ENCODE assay signal across 1 cellular context in the genomic region with DNA sequence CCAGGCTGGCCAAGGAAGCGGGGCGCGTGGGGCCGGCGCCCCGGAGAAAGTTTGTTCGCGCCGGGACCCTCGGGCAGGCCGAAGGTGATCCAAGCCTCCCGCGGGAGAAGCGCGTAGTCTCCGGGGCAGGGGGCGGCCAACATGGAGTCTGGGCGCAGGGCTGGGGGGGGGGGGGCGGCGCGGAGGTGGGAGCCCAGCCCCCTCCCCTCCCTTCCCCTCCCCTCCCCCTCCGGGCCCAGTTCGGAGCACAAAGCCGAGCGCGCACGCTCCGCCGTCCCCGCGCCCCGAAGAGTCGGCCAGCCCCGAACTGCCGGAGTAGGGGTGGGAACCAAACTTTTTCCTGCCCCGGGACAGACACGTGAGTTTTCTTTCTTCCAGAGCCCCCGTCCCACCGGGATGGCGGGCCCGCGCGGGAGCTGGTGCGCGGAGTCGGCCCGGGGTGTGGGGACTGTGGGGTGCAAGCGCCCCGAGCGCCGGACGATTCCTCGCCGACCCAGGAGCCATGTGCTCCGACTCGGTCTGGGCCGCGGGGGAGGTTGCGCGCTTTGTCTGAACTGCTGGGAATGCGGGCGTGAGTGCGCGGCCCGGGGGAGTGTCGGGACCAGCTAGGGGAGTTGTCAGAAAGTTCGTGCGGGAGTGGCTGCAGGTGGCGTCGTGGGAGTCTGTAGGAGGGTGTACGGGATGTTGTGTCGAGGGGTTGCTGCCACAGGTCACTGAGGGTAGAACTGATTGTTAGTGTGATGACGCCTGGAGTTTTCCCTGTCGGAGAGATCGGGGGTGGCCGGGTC.
A peak's percentile ranks its signal among the peaks of the same experiment; 100 is the strongest.
TF ChIP-seq lines count a peak whose summit lies in the region.

No MANE protein-coding gene starts in this region.

TF ChIP-seq in HepG2, 621 proteins besides CTCF, POLR2A, EP300 and RAD21 (continued from another document and continues in another):
- TF ChIP-seq, protein P1, sequence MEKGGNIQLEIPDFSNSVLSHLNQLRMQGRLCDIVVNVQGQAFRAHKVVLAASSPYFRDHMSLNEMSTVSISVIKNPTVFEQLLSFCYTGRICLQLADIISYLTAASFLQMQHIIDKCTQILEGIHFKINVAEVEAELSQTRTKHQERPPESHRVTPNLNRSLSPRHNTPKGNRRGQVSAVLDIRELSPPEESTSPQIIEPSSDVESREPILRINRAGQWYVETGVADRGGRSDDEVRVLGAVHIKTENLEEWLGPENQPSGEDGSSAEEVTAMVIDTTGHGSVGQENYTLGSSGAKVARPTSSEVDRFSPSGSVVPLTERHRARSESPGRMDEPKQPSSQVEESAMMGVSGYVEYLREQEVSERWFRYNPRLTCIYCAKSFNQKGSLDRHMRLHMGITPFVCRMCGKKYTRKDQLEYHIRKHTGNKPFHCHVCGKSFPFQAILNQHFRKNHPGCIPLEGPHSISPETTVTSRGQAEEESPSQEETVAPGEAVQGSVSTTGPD (CRISPR knock-in tag; IDR thresholded peaks at IDR 0.05): no peak
- TF ChIP-seq ZNF251 (CRISPR knock-in tag; IDR thresholded peaks at IDR 0.05): no peak
- TF ChIP-seq, protein P2, sequence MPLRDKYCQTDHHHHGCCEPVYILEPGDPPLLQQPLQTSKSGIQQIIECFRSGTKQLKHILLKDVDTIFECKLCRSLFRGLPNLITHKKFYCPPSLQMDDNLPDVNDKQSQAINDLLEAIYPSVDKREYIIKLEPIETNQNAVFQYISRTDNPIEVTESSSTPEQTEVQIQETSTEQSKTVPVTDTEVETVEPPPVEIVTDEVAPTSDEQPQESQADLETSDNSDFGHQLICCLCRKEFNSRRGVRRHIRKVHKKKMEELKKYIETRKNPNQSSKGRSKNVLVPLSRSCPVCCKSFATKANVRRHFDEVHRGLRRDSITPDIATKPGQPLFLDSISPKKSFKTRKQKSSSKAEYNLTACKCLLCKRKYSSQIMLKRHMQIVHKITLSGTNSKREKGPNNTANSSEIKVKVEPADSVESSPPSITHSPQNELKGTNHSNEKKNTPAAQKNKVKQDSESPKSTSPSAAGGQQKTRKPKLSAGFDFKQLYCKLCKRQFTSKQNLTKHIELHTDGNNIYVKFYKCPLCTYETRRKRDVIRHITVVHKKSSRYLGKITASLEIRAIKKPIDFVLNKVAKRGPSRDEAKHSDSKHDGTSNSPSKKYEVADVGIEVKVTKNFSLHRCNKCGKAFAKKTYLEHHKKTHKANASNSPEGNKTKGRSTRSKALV (CRISPR knock-in tag; IDR thresholded peaks at IDR 0.05): peak; percentile 63; the same call in 1 of the 2 replicates
- no peak for TF ChIP-seq NR2F1 (CRISPR knock-in tag; IDR thresholded peaks at IDR 0.05)
- TF ChIP-seq, protein P3, sequence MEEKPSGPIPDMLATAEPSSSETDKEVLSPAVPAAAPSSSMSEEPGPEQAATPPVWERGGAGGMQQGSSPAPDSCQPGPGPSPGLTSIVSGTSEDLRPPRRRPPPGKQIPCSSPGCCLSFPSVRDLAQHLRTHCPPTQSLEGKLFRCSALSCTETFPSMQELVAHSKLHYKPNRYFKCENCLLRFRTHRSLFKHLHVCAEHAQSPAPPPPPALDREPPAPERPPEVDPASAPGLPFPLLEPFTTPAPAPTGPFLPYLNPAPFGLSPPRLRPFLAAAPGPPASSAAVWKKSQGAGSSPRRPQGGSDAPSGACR (CRISPR knock-in tag; IDR thresholded peaks at IDR 0.05): no peak; the same call in 1 of the 2 replicates
- TF ChIP-seq RBAK (CRISPR knock-in tag; IDR thresholded peaks at IDR 0.05): no peak
- no peak for TF ChIP-seq ZNF326 (CRISPR knock-in tag; IDR thresholded peaks at IDR 0.05; ENCODE audit: borderline replicate concordance)
- TF ChIP-seq MED13 (CRISPR knock-in tag; IDR thresholded peaks at IDR 0.05): 0 out of 2 replicates have a peak, but pooled peaks have one; percentile 3
- peak; percentile 86; the same call in 1 of the 2 replicates for TF ChIP-seq GPN1 (CRISPR knock-in tag; IDR thresholded peaks at IDR 0.05; ENCODE audit: borderline replicate concordance)
- no peak for TF ChIP-seq MLLT10 (CRISPR knock-in tag; IDR thresholded peaks at IDR 0.05)
- TF ChIP-seq ZNF670 (CRISPR knock-in tag; IDR thresholded peaks at IDR 0.05; ENCODE audit: borderline replicate concordance): no peak
- TF ChIP-seq, protein P4, sequence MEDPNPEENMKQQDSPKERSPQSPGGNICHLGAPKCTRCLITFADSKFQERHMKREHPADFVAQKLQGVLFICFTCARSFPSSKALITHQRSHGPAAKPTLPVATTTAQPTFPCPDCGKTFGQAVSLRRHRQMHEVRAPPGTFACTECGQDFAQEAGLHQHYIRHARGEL (CRISPR knock-in tag; IDR thresholded peaks at IDR 0.05): 0 out of 2 replicates have a peak, but pooled peaks have one; percentile 83
- no peak for TF ChIP-seq ZNF557 (CRISPR knock-in tag; IDR thresholded peaks at IDR 0.05)
- TF ChIP-seq ZNF746 (CRISPR knock-in tag; IDR thresholded peaks at IDR 0.05): no peak; the same call in 1 of the 2 replicates
- TF ChIP-seq DNMT1 (CRISPR knock-in tag; IDR thresholded peaks at IDR 0.05): peak; percentile 16; the same call in 1 of the 2 replicates
- TF ChIP-seq, protein P5, sequence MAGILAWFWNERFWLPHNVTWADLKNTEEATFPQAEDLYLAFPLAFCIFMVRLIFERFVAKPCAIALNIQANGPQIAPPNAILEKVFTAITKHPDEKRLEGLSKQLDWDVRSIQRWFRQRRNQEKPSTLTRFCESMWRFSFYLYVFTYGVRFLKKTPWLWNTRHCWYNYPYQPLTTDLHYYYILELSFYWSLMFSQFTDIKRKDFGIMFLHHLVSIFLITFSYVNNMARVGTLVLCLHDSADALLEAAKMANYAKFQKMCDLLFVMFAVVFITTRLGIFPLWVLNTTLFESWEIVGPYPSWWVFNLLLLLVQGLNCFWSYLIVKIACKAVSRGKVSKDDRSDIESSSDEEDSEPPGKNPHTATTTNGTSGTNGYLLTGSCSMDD (CRISPR knock-in tag; IDR thresholded peaks at IDR 0.05): peak; percentile 3; the same call in 1 of the 2 replicates
- TF ChIP-seq, protein P6, sequence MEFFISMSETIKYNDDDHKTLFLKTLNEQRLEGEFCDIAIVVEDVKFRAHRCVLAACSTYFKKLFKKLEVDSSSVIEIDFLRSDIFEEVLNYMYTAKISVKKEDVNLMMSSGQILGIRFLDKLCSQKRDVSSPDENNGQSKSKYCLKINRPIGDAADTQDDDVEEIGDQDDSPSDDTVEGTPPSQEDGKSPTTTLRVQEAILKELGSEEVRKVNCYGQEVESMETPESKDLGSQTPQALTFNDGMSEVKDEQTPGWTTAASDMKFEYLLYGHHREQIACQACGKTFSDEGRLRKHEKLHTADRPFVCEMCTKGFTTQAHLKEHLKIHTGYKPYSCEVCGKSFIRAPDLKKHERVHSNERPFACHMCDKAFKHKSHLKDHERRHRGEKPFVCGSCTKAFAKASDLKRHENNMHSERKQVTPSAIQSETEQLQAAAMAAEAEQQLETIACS (CRISPR knock-in tag; IDR thresholded peaks at IDR 0.05): peak; percentile 64
- no peak for TF ChIP-seq GTF3A (CRISPR knock-in tag; conservative IDR thresholded peaks at IDR 0.05)
- TF ChIP-seq, protein P7, sequence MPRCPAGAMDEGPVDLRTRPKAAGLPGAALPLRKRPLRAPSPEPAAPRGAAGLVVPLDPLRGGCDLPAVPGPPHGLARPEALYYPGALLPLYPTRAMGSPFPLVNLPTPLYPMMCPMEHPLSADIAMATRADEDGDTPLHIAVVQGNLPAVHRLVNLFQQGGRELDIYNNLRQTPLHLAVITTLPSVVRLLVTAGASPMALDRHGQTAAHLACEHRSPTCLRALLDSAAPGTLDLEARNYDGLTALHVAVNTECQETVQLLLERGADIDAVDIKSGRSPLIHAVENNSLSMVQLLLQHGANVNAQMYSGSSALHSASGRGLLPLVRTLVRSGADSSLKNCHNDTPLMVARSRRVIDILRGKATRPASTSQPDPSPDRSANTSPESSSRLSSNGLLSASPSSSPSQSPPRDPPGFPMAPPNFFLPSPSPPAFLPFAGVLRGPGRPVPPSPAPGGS (CRISPR knock-in tag; IDR thresholded peaks at IDR 0.05): peak; percentile 83
- no peak; the same call in 1 of the 2 replicates for TF ChIP-seq ISL2 (CRISPR knock-in tag; IDR thresholded peaks at IDR 0.05)
- TF ChIP-seq, protein P8, sequence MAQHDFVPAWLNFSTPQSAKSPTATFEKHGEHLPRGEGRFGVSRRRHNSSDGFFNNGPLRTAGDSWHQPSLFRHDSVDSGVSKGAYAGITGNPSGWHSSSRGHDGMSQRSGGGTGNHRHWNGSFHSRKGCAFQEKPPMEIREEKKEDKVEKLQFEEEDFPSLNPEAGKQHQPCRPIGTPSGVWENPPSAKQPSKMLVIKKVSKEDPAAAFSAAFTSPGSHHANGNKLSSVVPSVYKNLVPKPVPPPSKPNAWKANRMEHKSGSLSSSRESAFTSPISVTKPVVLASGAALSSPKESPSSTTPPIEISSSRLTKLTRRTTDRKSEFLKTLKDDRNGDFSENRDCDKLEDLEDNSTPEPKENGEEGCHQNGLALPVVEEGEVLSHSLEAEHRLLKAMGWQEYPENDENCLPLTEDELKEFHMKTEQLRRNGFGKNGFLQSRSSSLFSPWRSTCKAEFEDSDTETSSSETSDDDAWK (CRISPR knock-in tag; IDR thresholded peaks at IDR 0.05): no peak
- peak; percentile 10; the same call in 1 of the 2 replicates for TF ChIP-seq FOXM1 (CRISPR knock-in tag; IDR thresholded peaks at IDR 0.05)
- TF ChIP-seq HOXA9 (CRISPR knock-in tag; IDR thresholded peaks at IDR 0.05; ENCODE audit: borderline replicate concordance): peak; percentile 92
- TF ChIP-seq ZNF205 (CRISPR knock-in tag; IDR thresholded peaks at IDR 0.05): peak; percentile 40; the same call in 1 of the 2 replicates
- no peak; the same call in 1 of the 2 replicates for TF ChIP-seq ZNF7 (CRISPR knock-in tag; IDR thresholded peaks at IDR 0.05)
- TF ChIP-seq, protein P9, sequence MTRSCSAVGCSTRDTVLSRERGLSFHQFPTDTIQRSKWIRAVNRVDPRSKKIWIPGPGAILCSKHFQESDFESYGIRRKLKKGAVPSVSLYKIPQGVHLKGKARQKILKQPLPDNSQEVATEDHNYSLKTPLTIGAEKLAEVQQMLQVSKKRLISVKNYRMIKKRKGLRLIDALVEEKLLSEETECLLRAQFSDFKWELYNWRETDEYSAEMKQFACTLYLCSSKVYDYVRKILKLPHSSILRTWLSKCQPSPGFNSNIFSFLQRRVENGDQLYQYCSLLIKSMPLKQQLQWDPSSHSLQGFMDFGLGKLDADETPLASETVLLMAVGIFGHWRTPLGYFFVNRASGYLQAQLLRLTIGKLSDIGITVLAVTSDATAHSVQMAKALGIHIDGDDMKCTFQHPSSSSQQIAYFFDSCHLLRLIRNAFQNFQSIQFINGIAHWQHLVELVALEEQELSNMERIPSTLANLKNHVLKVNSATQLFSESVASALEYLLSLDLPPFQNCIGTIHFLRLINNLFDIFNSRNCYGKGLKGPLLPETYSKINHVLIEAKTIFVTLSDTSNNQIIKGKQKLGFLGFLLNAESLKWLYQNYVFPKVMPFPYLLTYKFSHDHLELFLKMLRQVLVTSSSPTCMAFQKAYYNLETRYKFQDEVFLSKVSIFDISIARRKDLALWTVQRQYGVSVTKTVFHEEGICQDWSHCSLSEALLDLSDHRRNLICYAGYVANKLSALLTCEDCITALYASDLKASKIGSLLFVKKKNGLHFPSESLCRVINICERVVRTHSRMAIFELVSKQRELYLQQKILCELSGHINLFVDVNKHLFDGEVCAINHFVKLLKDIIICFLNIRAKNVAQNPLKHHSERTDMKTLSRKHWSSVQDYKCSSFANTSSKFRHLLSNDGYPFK (CRISPR knock-in tag; IDR thresholded peaks at IDR 0.05; ENCODE audit: borderline replicate concordance): no peak
- no peak; the same call in 1 of the 2 replicates for TF ChIP-seq ZNF747 (CRISPR knock-in tag; IDR thresholded peaks at IDR 0.05; ENCODE audit: borderline replicate concordance)
- no peak for TF ChIP-seq PPARG (CRISPR knock-in tag; conservative IDR thresholded peaks at IDR 0.05)
- TF ChIP-seq, protein P10, sequence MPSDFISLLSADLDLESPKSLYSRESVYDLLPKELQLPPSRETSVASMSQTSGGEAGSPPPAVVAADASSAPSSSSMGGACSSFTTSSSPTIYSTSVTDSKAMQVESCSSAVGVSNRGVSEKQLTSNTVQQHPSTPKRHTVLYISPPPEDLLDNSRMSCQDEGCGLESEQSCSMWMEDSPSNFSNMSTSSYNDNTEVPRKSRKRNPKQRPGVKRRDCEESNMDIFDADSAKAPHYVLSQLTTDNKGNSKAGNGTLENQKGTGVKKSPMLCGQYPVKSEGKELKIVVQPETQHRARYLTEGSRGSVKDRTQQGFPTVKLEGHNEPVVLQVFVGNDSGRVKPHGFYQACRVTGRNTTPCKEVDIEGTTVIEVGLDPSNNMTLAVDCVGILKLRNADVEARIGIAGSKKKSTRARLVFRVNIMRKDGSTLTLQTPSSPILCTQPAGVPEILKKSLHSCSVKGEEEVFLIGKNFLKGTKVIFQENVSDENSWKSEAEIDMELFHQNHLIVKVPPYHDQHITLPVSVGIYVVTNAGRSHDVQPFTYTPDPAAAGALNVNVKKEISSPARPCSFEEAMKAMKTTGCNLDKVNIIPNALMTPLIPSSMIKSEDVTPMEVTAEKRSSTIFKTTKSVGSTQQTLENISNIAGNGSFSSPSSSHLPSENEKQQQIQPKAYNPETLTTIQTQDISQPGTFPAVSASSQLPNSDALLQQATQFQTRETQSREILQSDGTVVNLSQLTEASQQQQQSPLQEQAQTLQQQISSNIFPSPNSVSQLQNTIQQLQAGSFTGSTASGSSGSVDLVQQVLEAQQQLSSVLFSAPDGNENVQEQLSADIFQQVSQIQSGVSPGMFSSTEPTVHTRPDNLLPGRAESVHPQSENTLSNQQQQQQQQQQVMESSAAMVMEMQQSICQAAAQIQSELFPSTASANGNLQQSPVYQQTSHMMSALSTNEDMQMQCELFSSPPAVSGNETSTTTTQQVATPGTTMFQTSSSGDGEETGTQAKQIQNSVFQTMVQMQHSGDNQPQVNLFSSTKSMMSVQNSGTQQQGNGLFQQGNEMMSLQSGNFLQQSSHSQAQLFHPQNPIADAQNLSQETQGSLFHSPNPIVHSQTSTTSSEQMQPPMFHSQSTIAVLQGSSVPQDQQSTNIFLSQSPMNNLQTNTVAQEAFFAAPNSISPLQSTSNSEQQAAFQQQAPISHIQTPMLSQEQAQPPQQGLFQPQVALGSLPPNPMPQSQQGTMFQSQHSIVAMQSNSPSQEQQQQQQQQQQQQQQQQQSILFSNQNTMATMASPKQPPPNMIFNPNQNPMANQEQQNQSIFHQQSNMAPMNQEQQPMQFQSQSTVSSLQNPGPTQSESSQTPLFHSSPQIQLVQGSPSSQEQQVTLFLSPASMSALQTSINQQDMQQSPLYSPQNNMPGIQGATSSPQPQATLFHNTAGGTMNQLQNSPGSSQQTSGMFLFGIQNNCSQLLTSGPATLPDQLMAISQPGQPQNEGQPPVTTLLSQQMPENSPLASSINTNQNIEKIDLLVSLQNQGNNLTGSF (CRISPR knock-in tag; IDR thresholded peaks at IDR 0.05): no peak
- peak; percentile 23; the same call in 1 of the 2 replicates for TF ChIP-seq TBX3 (IDR thresholded peaks at IDR 0.05; ENCODE audit: borderline replicate concordance)
- TF ChIP-seq TRIM24 (CRISPR knock-in tag; IDR thresholded peaks at IDR 0.05): no peak
- peak; percentile 86 for TF ChIP-seq ASH2L (IDR thresholded peaks at IDR 0.05; ENCODE audit: insufficient read length, low read depth, low read length)
- TF ChIP-seq ESRRA (CRISPR knock-in tag; IDR thresholded peaks at IDR 0.05; ENCODE audit: low read depth): peak; percentile 55; the same call in 1 of the 2 replicates
- TF ChIP-seq, protein P11, sequence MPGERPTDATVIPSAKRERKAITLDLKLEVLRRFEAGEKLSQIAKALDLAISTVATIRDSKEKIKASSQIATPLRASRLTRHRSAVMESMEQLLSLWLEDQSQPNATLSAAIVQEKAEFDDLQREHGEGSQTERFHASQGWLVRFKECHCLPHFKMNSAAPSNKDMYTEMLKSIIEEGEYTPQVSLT (CRISPR knock-in tag; IDR thresholded peaks at IDR 0.05; ENCODE audit: borderline replicate concordance, low read depth): no peak
- TF ChIP-seq BCL6 (CRISPR knock-in tag; IDR thresholded peaks at IDR 0.05): peak; percentile 50; the same call in 1 of the 2 replicates
- no peak for TF ChIP-seq STAG1 (CRISPR knock-in tag; IDR thresholded peaks at IDR 0.05)
- TF ChIP-seq MBNL3 (CRISPR knock-in tag; conservative IDR thresholded peaks at IDR 0.05): no peak
- TF ChIP-seq ZSCAN9 (CRISPR knock-in tag; IDR thresholded peaks at IDR 0.05; ENCODE audit: borderline replicate concordance): peak; percentile 29; the same call in 1 of the 2 replicates
- TF ChIP-seq ZNF143 (CRISPR knock-in tag; IDR thresholded peaks at IDR 0.05): 0 out of 2 replicates have a peak, but pooled peaks have one; percentile 14
